In genomic region chr2:115782286-115782685, GRCh38 we compare ENCODE assay signal across 22 cellular contexts.
"Had no signal": no experiment of that assay in that cellular context is flagged by ENCODE, and none has a peak within 500 bp of the region (broad histone marks: within the 10 kb centered on the region; RNA-seq: fewer than 3 reads in every experiment).

No MANE protein-coding gene starts in this region.

- H3K27ac ChIP-seq: coronary artery, dorsolateral prefrontal cortex, esophagus muscularis mucosa, gastrocnemius medialis, hepatocyte, left lung, lower lobe of right lung had no signal

- ATAC-seq: gastrocnemius medialis; left lung; left ventricle myocardium superior; lower lobe of right lung; naive thymus-derived CD4-positive, alpha-beta T cell had no signal

- H3K4me1 ChIP-seq: esophagus muscularis mucosa, gastrocnemius medialis, left lung, lower lobe of right lung had no signal

- H3K4me3 ChIP-seq: coronary artery, dorsolateral prefrontal cortex, esophagus muscularis mucosa, gastrocnemius medialis, hepatocyte, left lung, lower lobe of right lung had no signal

- H3K4me2 ChIP-seq: hepatocyte had no signal

- H3K9me3 ChIP-seq: esophagus muscularis mucosa, gastrocnemius medialis, lower lobe of right lung had no signal

- H3K27me3 ChIP-seq: dorsolateral prefrontal cortex, esophagus muscularis mucosa, gastrocnemius medialis, hepatocyte, left lung had no signal

- H2AFZ ChIP-seq: hepatocyte had no signal

- H3K79me2 ChIP-seq: hepatocyte had no signal

- H3K36me3 ChIP-seq: esophagus muscularis mucosa, gastrocnemius medialis, left lung, lower lobe of right lung had no signal

- DNase-seq: dermis blood vessel endothelial cell; dorsolateral prefrontal cortex; effector CD4-positive, alpha-beta T cell; effector memory CD4-positive, alpha-beta T cell; foreskin melanocyte; gastrocnemius medialis; glutamatergic neuron; head of caudate nucleus; hypothalamus; immature natural killer cell; islet precursor cell; kidney; kidney glomerular epithelial cell; left lung; left ventricle myocardium superior; lower lobe of right lung; mesendoderm; midbrain; naive thymus-derived CD4-positive, alpha-beta T cell had no signal
